2 cellular contexts compared by ENCODE assay signal in the genomic region with DNA sequence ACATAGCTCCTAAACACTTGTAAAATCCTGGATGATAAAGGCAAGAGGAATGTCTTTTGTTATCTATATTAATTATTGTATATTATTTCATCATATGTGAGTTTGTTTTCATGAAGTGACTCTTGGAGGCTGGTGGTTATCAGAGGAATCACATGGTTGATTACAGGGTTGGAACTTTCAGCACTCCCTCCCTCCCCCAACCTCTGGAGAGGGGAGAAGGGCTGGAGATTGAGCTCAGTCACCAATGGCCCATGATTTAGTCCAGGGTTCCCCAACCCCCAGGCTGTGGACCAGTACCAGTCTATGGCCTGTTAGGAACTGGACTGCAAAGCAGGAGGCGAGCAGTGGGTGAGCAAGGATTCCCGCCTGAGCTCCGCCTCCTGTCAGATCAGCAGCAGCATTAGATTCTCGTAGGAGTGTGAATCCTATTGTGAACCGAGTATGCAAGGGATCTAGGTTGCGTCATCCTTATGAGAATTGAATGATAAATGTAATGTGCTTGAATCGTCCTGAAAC.
TF ChIP-seq lines count a peak whose summit lies in the region.

No MANE protein-coding gene starts in this region.

TF ChIP-seq in IMR-90, 13 proteins besides CTCF, POLR2A, EP300 and RAD21:
- TF ChIP-seq CEBPB (IDR thresholded peaks at IDR 0.05; ENCODE audit: low read depth, low read length) (peak; percentile 61), RCOR1 (IDR thresholded peaks at IDR 0.05; ENCODE audit: insufficient replicate concordance, low read length) (no peak)

TF ChIP-seq in H1, 55 proteins besides CTCF, POLR2A, EP300 and RAD21:
- TF ChIP-seq BCL11A (IDR thresholded peaks at IDR 0.05; ENCODE audit: low read depth in 2 of 2, low read length in 2 of 2) (no peak), TAF1 (IDR thresholded peaks at IDR 0.05; ENCODE audit: low read depth, low read length) (no peak), RBBP5 (IDR thresholded peaks at IDR 0.05; ENCODE audit: borderline replicate concordance, low read depth, low read length) (no peak), RNF2 (IDR thresholded peaks at IDR 0.05; ENCODE audit: borderline replicate concordance, low read depth, low read length, missing control alignments, poor library complexity, severe bottlenecking) (no peak), MAFK (IDR thresholded peaks at IDR 0.05; ENCODE audit: low read depth, low read length) (no peak), CEBPB (IDR thresholded peaks at IDR 0.05; ENCODE audit: low read depth, low read length) (0 out of 2 replicates have a peak, but pooled peaks have one; percentile 62), JUND (IDR thresholded peaks at IDR 0.05; ENCODE audit: low read length) (no peak)
- TF ChIP-seq, protein P1, sequence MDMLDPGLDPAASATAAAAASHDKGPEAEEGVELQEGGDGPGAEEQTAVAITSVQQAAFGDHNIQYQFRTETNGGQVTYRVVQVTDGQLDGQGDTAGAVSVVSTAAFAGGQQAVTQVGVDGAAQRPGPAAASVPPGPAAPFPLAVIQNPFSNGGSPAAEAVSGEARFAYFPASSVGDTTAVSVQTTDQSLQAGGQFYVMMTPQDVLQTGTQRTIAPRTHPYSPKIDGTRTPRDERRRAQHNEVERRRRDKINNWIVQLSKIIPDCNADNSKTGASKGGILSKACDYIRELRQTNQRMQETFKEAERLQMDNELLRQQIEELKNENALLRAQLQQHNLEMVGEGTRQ (IDR thresholded peaks at IDR 0.05; ENCODE audit: low read length): no peak
